ENCODE assay signal across 2 cellular contexts in the genomic region with DNA sequence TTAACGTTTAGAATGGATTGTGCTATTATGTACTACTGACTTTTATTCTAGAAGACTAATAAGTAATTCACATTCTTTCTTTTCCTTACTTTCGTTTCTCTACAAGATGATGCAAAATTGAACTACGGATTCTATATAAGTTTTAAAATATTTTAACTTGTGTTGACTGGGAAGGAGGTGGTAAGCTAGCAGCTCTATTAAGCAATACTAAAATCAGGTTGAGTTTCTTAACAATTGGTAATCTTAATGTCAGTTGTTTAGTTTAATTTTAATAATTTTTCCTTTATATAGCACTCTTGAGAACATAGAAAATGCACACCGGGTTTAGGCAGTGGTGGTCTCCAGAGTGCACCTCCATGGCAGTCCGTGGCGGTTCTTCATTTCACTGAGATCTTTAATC.
TF ChIP-seq lines count a peak whose summit lies in the region.

No MANE protein-coding gene starts in this region.

TF ChIP-seq in A549, 52 proteins besides CTCF, POLR2A, EP300 and RAD21 (continued from another document):
- TF ChIP-seq, protein P1, sequence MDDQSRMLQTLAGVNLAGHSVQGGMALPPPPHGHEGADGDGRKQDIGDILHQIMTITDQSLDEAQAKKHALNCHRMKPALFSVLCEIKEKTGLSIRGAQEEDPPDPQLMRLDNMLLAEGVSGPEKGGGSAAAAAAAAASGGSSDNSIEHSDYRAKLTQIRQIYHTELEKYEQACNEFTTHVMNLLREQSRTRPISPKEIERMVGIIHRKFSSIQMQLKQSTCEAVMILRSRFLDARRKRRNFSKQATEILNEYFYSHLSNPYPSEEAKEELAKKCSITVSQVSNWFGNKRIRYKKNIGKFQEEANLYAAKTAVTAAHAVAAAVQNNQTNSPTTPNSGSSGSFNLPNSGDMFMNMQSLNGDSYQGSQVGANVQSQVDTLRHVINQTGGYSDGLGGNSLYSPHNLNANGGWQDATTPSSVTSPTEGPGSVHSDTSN (IDR thresholded peaks at IDR 0.05) = no peak
- TF ChIP-seq KDM1A (IDR thresholded peaks at IDR 0.05; ENCODE audit: low read depth) = no peak
- TF ChIP-seq RCOR1 (IDR thresholded peaks at IDR 0.05; ENCODE audit: low read depth, low read length) = no peak

TF ChIP-seq in K562, 482 proteins besides CTCF, POLR2A, EP300 and RAD21 (continued from another document):
- no peak for TF ChIP-seq RERE (CRISPR knock-in tag; IDR thresholded peaks at IDR 0.05; ENCODE audit: borderline replicate concordance)
- TF ChIP-seq CEBPB (tag; IDR thresholded peaks at IDR 0.05) = peak; percentile 24; the same call in 1 of the 2 replicates
